Comparison of ENCODE assay signal across 28 cellular contexts in genomic region chr2:73902284-73902683, GRCh38. TPM values are rescaled to one million over a fixed set of nuclear protein-coding genes. Genes with fewer than 3 reads are reported as not detected.
"Had no signal": no experiment of that assay in that cellular context is flagged by ENCODE, and none has a peak within 500 bp of the region (broad histone marks: within the 10 kb centered on the region; RNA-seq: fewer than 3 reads in every experiment).

No MANE protein-coding gene starts in this region.

- H3K27ac ChIP-seq: ascending aorta, body of pancreas, Peyer's patch, RWPE1, SJCRH30 had no signal

- H3K27me3 ChIP-seq: ascending aorta, body of pancreas, Peyer's patch had no signal

- H3K36me3 ChIP-seq: Peyer's patch, SJCRH30 had no signal

- H3K4me1 ChIP-seq: ascending aorta, body of pancreas had no signal

- H3K9me3 Mint-ChIP-seq: activated naive CD4-positive, alpha-beta T cell treated with anti-CD3 and anti-CD28 coated beads, Interleukin-2, amount 50 U/mL, for 72 hours; activated naive CD8-positive, alpha-beta T cell treated with anti-CD3 and anti-CD28 coated beads, Interleukin-2, amount 50 U/mL, for 24 hours; activated T-cell treated with anti-CD3 and anti-CD28 coated beads, Interleukin-2, amount 50 U/mL, for 4 hours had no signal

- H3K27ac Mint-ChIP-seq: activated CD8-positive, alpha-beta T cell treated with anti-CD3 and anti-CD28 coated beads, Interleukin-2, amount 10 ng/mL, durations not matched to agents 7 days and 5 days; activated naive CD4-positive, alpha-beta T cell treated with anti-CD3 and anti-CD28 coated beads, Interleukin-2, amount 50 U/mL, for 72 hours; activated naive CD8-positive, alpha-beta T cell treated with anti-CD3 and anti-CD28 coated beads, Interleukin-2, amount 50 U/mL, for 24 hours had no signal

- H3K9me3 ChIP-seq: ascending aorta, body of pancreas, Peyer's patch, SJCRH30, SK-N-SH had no signal

- H3K4me3 Mint-ChIP-seq: activated CD8-positive, alpha-beta T cell treated with anti-CD3 and anti-CD28 coated beads, Interleukin-2, amount 10 ng/mL, durations not matched to agents 7 days and 5 days; activated naive CD8-positive, alpha-beta T cell treated with anti-CD3 and anti-CD28 coated beads, Interleukin-2, amount 50 U/mL, for 24 hours; activated T-cell treated with anti-CD3 and anti-CD28 coated beads, Interleukin-2, amount 50 U/mL, for 4 hours had no signal

- H3K4me3 ChIP-seq: ascending aorta, body of pancreas, K562, Peyer's patch, SJCRH30 had no signal

- DNase-seq: activated CD4-positive, alpha-beta T cell treated with anti-CD3 and anti-CD28 coated beads for 4 hours; activated CD8-positive, alpha-beta T cell treated with anti-CD3 and anti-CD28 coated beads, Interleukin-2, amount 10 ng/mL, durations not matched to agents 7 days and 5 days; activated effector memory CD4-positive, alpha-beta T cell treated with anti-CD3 and anti-CD28 coated beads, Interleukin-2, amount 50 U/mL, for 16 hours; activated naive CD4-positive, alpha-beta T cell treated with Interleukin-2 at 50 U/mL for 16 hours; activated naive CD8-positive, alpha-beta T cell treated with anti-CD3 and anti-CD28 coated beads, Interleukin-2, amount 50 U/mL, for 24 hours; activated T-cell treated with anti-CD3 and anti-CD28 coated beads, Interleukin-2, amount 50 U/mL, for 4 hours; amniotic stem cell; body of pancreas; Karpas-422; MM.1S; NCI-H1105; NCI-H1436 treated with DMSO at 0.1 percent for 48 hours; NCI-H187; NCI-H2081; NCI-H510A treated with DMSO at 0.1 percent for 48 hours; NCI-H69; NK-92 treated with Interleukin-12 subunit alpha and Interleukin-12 subunit beta, amount 100 ng/mL, for 24 hours; OCI-M1; Peyer's patch; Right ventricle myocardium superior; SJCRH30; SK-N-SH; SW 1271 had no signal

- H3K4me2 ChIP-seq: SK-N-SH had no signal

- H3K36me3 Mint-ChIP-seq: activated naive CD4-positive, alpha-beta T cell treated with anti-CD3 and anti-CD28 coated beads, Interleukin-2, amount 50 U/mL, for 72 hours had no signal

- H3K9ac ChIP-seq: SK-N-SH had no signal

RNA-seq across cellular contexts. Expression of gene ACTG2, which starts 9.5 kb away (rescaled TPM):
- total RNA-seq: T-helper 1 cell treated with Interleukin-12 subunit alpha and Interleukin-12 subunit beta and Interleukin-4 antibody, amounts not matched to agents 30 ng/mL and 1 ng/mL, for 36 hours had no signal
